Comparison of ENCODE assay signal across 11 cellular contexts in genomic region chr15:66682246-66682645, GRCh38. TPM values are rescaled to one million over a fixed set of nuclear protein-coding genes. Genes with fewer than 3 reads are reported as not detected.
DNase-seq lines count a peak whose midpoint lies in the region; ATAC-seq and TF ChIP-seq lines count a peak whose summit lies in the region.
"Had no signal": no experiment of that assay in that cellular context is flagged by ENCODE, and none has a peak within 500 bp of the region (broad histone marks: within the 10 kb centered on the region; RNA-seq: fewer than 3 reads in every experiment).

No MANE protein-coding gene starts in this region.

- no peak overlapping the region for H2AFZ ChIP-seq in trophoblast cell (ENCODE audit: insufficient read depth, low read length, poor library complexity)
- H2AFZ ChIP-seq: GM23248 had no signal

- no peaks in the 10 kb centered on the region for H3K36me3 ChIP-seq in HEK293 (ENCODE audit: control insufficient read depth in 2 of 2, insufficient read depth in 1 of 2, low read length in 2 of 2)
- H3K36me3 ChIP-seq in adipocyte (ENCODE audit: control insufficient read depth, insufficient read depth, low read length, severe bottlenecking) = no peaks in the 10 kb centered on the region
- H3K36me3 ChIP-seq in gastroesophageal sphincter = no peaks in the 10 kb centered on the region
- H3K36me3 ChIP-seq in trophoblast cell (ENCODE audit: control insufficient read depth in 1 of 2, insufficient read depth in 2 of 2, low read length in 2 of 2) = peaks cover 0 to 2% of the 10 kb centered on the region in 2 experiments
- H3K36me3 ChIP-seq: BLaER1 treated with 17β-estradiol and CSF1 and Interleukin-3, amounts not matched to agents 10 nM and 100 nM had no signal

- H3K79me2 ChIP-seq in trophoblast cell (ENCODE audit: control insufficient read depth, insufficient read depth, low read length, poor library complexity) = peaks cover 3% of the 10 kb centered on the region

- DNase-seq in adipocyte (ENCODE audit: low read depth) (peak; percentile 19), trophoblast cell (peak; percentile 19 to 30), cerebellum (ENCODE audit: low spot score) (no peak)
- no peak for DNase-seq in activated CD8-positive, alpha-beta memory T cell treated with anti-CD3 and anti-CD28 coated beads, Interleukin-2, amount 50 U/mL, for 4 hours
- DNase-seq: CD8-positive, alpha-beta memory T cell; COR-L47 had no signal

- H3K4ac ChIP-seq in trophoblast cell (ENCODE audit: low read depth, low read length) = no peak overlapping the region

- POLR2A ChIA-PET in HEK293 (lab: Yijun Ruan, JAX) = interaction anchor here (0.7 kb wide), 1 partner anchor 15 kb away, joined by 3 read pairs; no protein-coding TSS in a partner anchor

- H3K9me3 ChIP-seq in HEK293 (ENCODE audit: control insufficient read depth, insufficient read depth, low read depth, low read length) = no peaks in the 10 kb centered on the region
- H3K9me3 ChIP-seq in adipocyte (ENCODE audit: control insufficient read depth, low read length) = peaks cover 7% of the 10 kb centered on the region
- peaks cover 0 to 11% (median 0%) of the 10 kb centered on the region in 3 donors for H3K9me3 ChIP-seq in gastroesophageal sphincter
- H3K9me3 ChIP-seq in trophoblast cell (ENCODE audit: insufficient read depth, low read depth, low read length) = peaks cover 7% of the 10 kb centered on the region

- H2BK5ac ChIP-seq in trophoblast cell (ENCODE audit: low read depth, low read length, poor library complexity) = no peak overlapping the region

- peaks cover 39% of the 10 kb centered on the region for H3K79me1 ChIP-seq in trophoblast cell (ENCODE audit: low read length)

- CTCF ChIA-PET in HEK293 (lab: Yijun Ruan, JAX) = interaction anchor here (0.7 kb wide), 1 partner anchor 63 kb away, joined by 3 read pairs; no protein-coding TSS in a partner anchor

- WGBS in gastroesophageal sphincter (ENCODE audit: low coverage in 1 of 2), 2 donors = 83 to 100% methylated on average over 1 of the region's 2 CpGs
- no CpG with 5 or more reads among the region's 2 CpGs for WGBS in trophoblast cell (ENCODE audit: extremely low coverage, insufficient coverage, insufficient read length)

- no peak overlapping the region for H3K18ac ChIP-seq in trophoblast cell (ENCODE audit: low read length)

- no peak overlapping the region for H3K23ac ChIP-seq in trophoblast cell (ENCODE audit: low read length)

- H4K8ac ChIP-seq in trophoblast cell (ENCODE audit: low read depth, low read length) = no peak overlapping the region

- H3K4me1 ChIP-seq in HEK293 (ENCODE audit: control insufficient read depth, insufficient read depth, low read length) = 0 out of 2 replicates have a peak, but pooled peaks cover 4% of the 10 kb centered on the region
- H3K4me1 ChIP-seq in adipocyte (ENCODE audit: control insufficient read depth, insufficient read depth, low read length) = peaks cover 37% of the 10 kb centered on the region
- no peaks in the 10 kb centered on the region for H3K4me1 ChIP-seq in gastroesophageal sphincter
- H3K4me1 ChIP-seq in trophoblast cell (ENCODE audit: control insufficient read depth in 1 of 2, insufficient read depth in 2 of 2, low read length in 2 of 2) = peaks cover 17 to 19% of the 10 kb centered on the region in 2 experiments

- TF ChIP-seq CTCF in HEK293 (tag by site-specific recombination; IDR thresholded peaks at IDR 0.05) = no peak
- TF ChIP-seq CTCF in gastroesophageal sphincter (IDR thresholded peaks at IDR 0.05) = no peak

- H2BK120ac ChIP-seq in trophoblast cell (ENCODE audit: insufficient read depth, low read length, poor library complexity) = no peak overlapping the region

- H3K4me2 ChIP-seq in trophoblast cell (ENCODE audit: low read length) = no peak overlapping the region

- no peak for TF ChIP-seq EP300 in gastroesophageal sphincter (IDR thresholded peaks at IDR 0.05)

- TF ChIP-seq POLR2A in gastroesophageal sphincter (IDR thresholded peaks at IDR 0.05) = no peak

- no peak overlapping the region for H2AK5ac ChIP-seq in trophoblast cell (ENCODE audit: low read length)

- no peak overlapping the region for H3K14ac ChIP-seq in trophoblast cell (ENCODE audit: low read length)

- H3K9ac ChIP-seq in adipocyte (ENCODE audit: low read length) (peak overlapping the region; percentile 25), trophoblast cell (ENCODE audit: low read length) (no peak overlapping the region)
- H3K9ac ChIP-seq: BLaER1 treated with 17β-estradiol and CSF1 and Interleukin-3, amounts not matched to agents 10 nM and 100 nM; GM23248 had no signal

- H3K27me3 ChIP-seq in adipocyte (replicated peaks; ENCODE audit: control insufficient read depth, insufficient read depth, low read length) (no peaks in the 10 kb centered on the region), gastroesophageal sphincter (no peaks in the 10 kb centered on the region), trophoblast cell (ENCODE audit: insufficient read depth, low read length) (no peaks in the 10 kb centered on the region)
- H3K27me3 ChIP-seq: BLaER1 treated with 17β-estradiol and CSF1 and Interleukin-3, amounts not matched to agents 10 nM and 100 nM had no signal

- H3K27ac ChIP-seq in HEK293 (ENCODE audit: extremely low read depth, low read depth, low read length) (no peak overlapping the region), gastroesophageal sphincter (no peak overlapping the region), trophoblast cell (ENCODE audit: low read depth, low read length) (no peak overlapping the region)
- H3K27ac ChIP-seq: GM23248 had no signal

- peak overlapping the region; percentile 19 for H2BK12ac ChIP-seq in trophoblast cell (ENCODE audit: low read length)

- H3K4me3 ChIP-seq in HEK293 (ENCODE audit: low read depth, low read length) = no peak overlapping the region
- peak overlapping the region; percentile 6 for H3K4me3 ChIP-seq in adipocyte (ENCODE audit: low read length)
- no peak overlapping the region for H3K4me3 ChIP-seq in gastroesophageal sphincter
- no peak overlapping the region for H3K4me3 ChIP-seq in trophoblast cell (ENCODE audit: low read depth, low read length)
- H3K4me3 ChIP-seq: BLaER1 treated with 17β-estradiol and CSF1 and Interleukin-3, amounts not matched to agents 10 nM and 100 nM; GM23248 had no signal

- peak overlapping the region; percentile 22 for H4K91ac ChIP-seq in trophoblast cell (ENCODE audit: low read depth, low read length)

- H4K12ac ChIP-seq in trophoblast cell (ENCODE audit: low read depth, low read length) = no peak overlapping the region

- ATAC-seq in gastroesophageal sphincter (peak; percentile 36), HG02623 (IDR thresholded peaks at IDR 0.05; ENCODE audit: unreplicated experiment) (no peak)

TF ChIP-seq in HEK293, 187 proteins besides CTCF, POLR2A, EP300 and RAD21:
- TF ChIP-seq ZNF677 (tag by site-specific recombination; IDR thresholded peaks at IDR 0.05) (peak; percentile 94), ZNF585B (tag by site-specific recombination; IDR thresholded peaks at IDR 0.05) (no peak)

RNA-seq across cellular contexts. Expression of gene SMAD6, which starts 19.8 kb away (rescaled TPM):
- 10 to 100 TPM in 3 of 4 donors, 1 to 10 TPM in 1; 9.9 to 11.2 (median 10.9) TPM for total RNA-seq in gastroesophageal sphincter
- polyA plus RNA-seq in trophoblast cell (2013) = 29.5 and 30.6 TPM in 2 replicates
- 10.8 TPM for total RNA-seq in cerebellum
- polyA plus RNA-seq: CD8-positive, alpha-beta memory T cell had no signal

Comparison
In these comparisons a context has a peak if more than half of its experiments do, and no peak if none do; other contexts are left out.
1. DNase-seq: peak in adipocyte (single experiment) and trophoblast cell (2 of 2); none in activated CD8-positive, alpha-beta memory T cell treated with anti-CD3 and anti-CD28 coated beads, Interleukin-2, amount 50 U/mL, for 4 hours (single experiment) and cerebellum (single experiment).